ENCODE assay signal across 27 cellular contexts in the genomic region with DNA sequence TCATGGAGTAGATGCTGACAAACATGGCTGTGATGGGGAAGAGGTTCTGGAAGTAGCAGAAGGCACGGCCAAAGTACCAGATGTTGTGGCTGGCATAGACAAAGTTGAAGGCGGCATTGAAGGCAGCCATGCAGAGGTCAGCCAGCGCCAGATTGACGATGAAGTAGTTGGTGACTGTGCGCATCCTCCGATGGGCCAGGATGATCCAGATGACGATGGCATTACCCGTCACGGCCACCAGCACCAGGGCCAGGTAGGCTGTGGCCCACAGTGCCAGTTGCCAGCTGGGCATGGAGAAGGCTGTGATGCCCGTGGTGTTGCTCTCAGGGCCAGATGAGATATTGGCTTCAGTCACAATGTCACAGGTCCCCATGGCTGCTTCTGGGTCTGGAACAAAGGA. TPM values are rescaled to one million over a fixed set of nuclear protein-coding genes. Genes with fewer than 3 reads are reported as not detected.
DNase-seq lines count a peak whose midpoint lies in the region; FAIRE-seq and TF ChIP-seq lines count a peak whose summit lies in the region.
"Had no signal": no experiment of that assay in that cellular context is flagged by ENCODE, and none has a peak within 500 bp of the region (broad histone marks: within the 10 kb centered on the region; RNA-seq: fewer than 3 reads in every experiment).

No MANE protein-coding gene starts in this region.

- H2BK120ac ChIP-seq in H1 (replicated peaks; ENCODE audit: low read depth, low read length) = no peak overlapping the region
- no peak overlapping the region for H2BK120ac ChIP-seq in mesenchymal stem cell (ENCODE audit: low read depth, low read length)

- H3K9ac ChIP-seq in H1 (replicated peaks in 1 of 4; ENCODE audit: extremely low read depth in 1 of 4, low read depth in 3 of 4, low read length in 3 of 4) (no peak overlapping the region), mesenchymal stem cell (ENCODE audit: low read length) (no peak overlapping the region)
- H3K9ac ChIP-seq: BLaER1, GM23248 had no signal

- no peak for TF ChIP-seq RAD21 in H1 (IDR thresholded peaks at IDR 0.05 in 1 of 2, conservative IDR thresholded peaks at IDR 0.05 in 1 of 2; ENCODE audit: low read depth in 2 of 2, low read length in 2 of 2)

- TF ChIP-seq CTCF in H1 (IDR thresholded peaks at IDR 0.05; ENCODE audit: control extremely low read depth in 1 of 3, insufficient read depth in 1 of 3, low read depth in 1 of 3, low read length in 3 of 3) = no peak
- TF ChIP-seq CTCF in sigmoid colon (IDR thresholded peaks at IDR 0.05) = no peak

- H2BK15ac ChIP-seq in H1 (ENCODE audit: low read length) (no peak overlapping the region), mesenchymal stem cell (ENCODE audit: low read depth, poor library complexity, severe bottlenecking) (peak overlapping the region; percentile 21)

- H3K4me3 ChIP-seq in H1 (ENCODE audit: extremely low read depth in 1 of 4, insufficient read depth in 2 of 4, low read depth in 3 of 4, low read length in 4 of 4) = no peak overlapping the region
- peak overlapping the region in 1 of 2 experiments; percentile 40 for H3K4me3 ChIP-seq in mesenchymal stem cell (ENCODE audit: insufficient read depth in 1 of 2, low read depth in 1 of 2, low read length in 2 of 2)
- H3K4me3 ChIP-seq in sigmoid colon = peak overlapping the region; percentile 53 to 62 (median 59)
- H3K4me3 ChIP-seq: BLaER1, GM23248, SJCRH30 had no signal

- intact Hi-C loops in sigmoid colon (cut with DNase I) = loop anchor here (2.0 kb wide), 1 partner anchor 69 kb away; no protein-coding TSS in a partner anchor

- H2AK5ac ChIP-seq in H1 (ENCODE audit: low read depth, low read length) = no peak overlapping the region
- no peak overlapping the region for H2AK5ac ChIP-seq in mesenchymal stem cell (ENCODE audit: low read length, severe bottlenecking)

- H3K4me2 ChIP-seq in H1 (ENCODE audit: insufficient read depth in 1 of 2, low read depth in 2 of 2, low read length in 2 of 2) (no peak overlapping the region), mesenchymal stem cell (ENCODE audit: low read length, poor library complexity, severe bottlenecking) (no peak overlapping the region)
- H3K4me2 ChIP-seq: BLaER1 had no signal

- peak overlapping the region; percentile 52; the same call in 1 of the 2 replicates for H2BK5ac ChIP-seq in H1 (ENCODE audit: low read depth, low read length)
- no peak overlapping the region for H2BK5ac ChIP-seq in mesenchymal stem cell (ENCODE audit: low read depth, low read length, poor library complexity, severe bottlenecking)

- H3K18ac ChIP-seq in H1 (ENCODE audit: extremely low read depth, low read length) (no peak overlapping the region), mesenchymal stem cell (ENCODE audit: low read depth in 1 of 2, low read length in 2 of 2) (no peak overlapping the region)

- H3K27ac ChIP-seq in H1 (ENCODE audit: low read depth, low read length) = no peak overlapping the region
- no peak overlapping the region for H3K27ac ChIP-seq in mesenchymal stem cell (ENCODE audit: low read length, poor library complexity, severe bottlenecking)
- peak overlapping the region; percentile 88 to 97 (median 94) for H3K27ac ChIP-seq in sigmoid colon
- H3K27ac ChIP-seq: BLaER1, GM23248, SJCRH30 had no signal

- H3K56ac ChIP-seq in H1 (replicated peaks; ENCODE audit: insufficient read length, low read depth, low read length) = no peak overlapping the region

- no peak overlapping the region for H4K5ac ChIP-seq in H1 (ENCODE audit: insufficient read length, low read depth, low read length)

- no peak overlapping the region for H4K91ac ChIP-seq in H1 (replicated peaks; ENCODE audit: insufficient read length, low read length)
- no peak overlapping the region for H4K91ac ChIP-seq in mesenchymal stem cell (ENCODE audit: low read length)

- CTCF ChIA-PET in H1 (lab: Charles Lee; ENCODE audit: partially characterized antibody) = interaction anchor here (0.6 to 3.5 kb wide), 7 partner anchors 7 to 228 kb away, joined by 3 to 28 read pairs (median 4); no protein-coding TSS in a partner anchor

- H3K23ac ChIP-seq in H1 (ENCODE audit: insufficient read length) (no peak overlapping the region), mesenchymal stem cell (ENCODE audit: low read length in 2 of 2) (no peak overlapping the region)

- H2AFZ ChIP-seq in H1 (ENCODE audit: low read length) = no peak overlapping the region
- H2AFZ ChIP-seq in mesenchymal stem cell (ENCODE audit: low read depth, low read length) = no peak overlapping the region
- H2AFZ ChIP-seq: GM23248 had no signal

- no peaks in the 10 kb centered on the region for H4K20me1 ChIP-seq in H1 (replicated peaks in 1 of 2; ENCODE audit: control insufficient read depth in 1 of 2, insufficient read depth in 2 of 2, low read length in 2 of 2)
- H4K20me1 ChIP-seq: BLaER1 had no signal

- no peak for TF ChIP-seq EP300 in H1 (IDR thresholded peaks at IDR 0.05; ENCODE audit: borderline replicate concordance in 1 of 2, low read depth in 2 of 2, low read length in 2 of 2)
- TF ChIP-seq EP300 in sigmoid colon (IDR thresholded peaks at IDR 0.05) = no peak

- POLR2A ChIA-PET in H1 (lab: Charles Lee; ENCODE audit: partially characterized antibody) = no interaction called here

- H4K8ac ChIP-seq in H1 (ENCODE audit: extremely low read depth, insufficient read depth, low read length) (no peak overlapping the region), mesenchymal stem cell (ENCODE audit: low read length) (no peak overlapping the region)

- no peak overlapping the region for H3K4ac ChIP-seq in H1 (replicated peaks; ENCODE audit: insufficient read length, low read depth, low read length)
- H3K4ac ChIP-seq in mesenchymal stem cell (ENCODE audit: low read depth in 1 of 2, low read length in 2 of 2) = no peak overlapping the region

- H3K4me1 ChIP-seq in H1 (replicated peaks in 1 of 4; ENCODE audit: control insufficient read depth in 3 of 4, insufficient read depth in 4 of 4, low read length in 3 of 4) = no peaks in the 10 kb centered on the region; a peak in 2 of 7 replicates
- peaks cover 2% of the 10 kb centered on the region for H3K4me1 ChIP-seq in mesenchymal stem cell (ENCODE audit: control insufficient read depth, insufficient read depth, low read depth, low read length)
- peaks cover 0 to 64% (median 57%) of the 10 kb centered on the region in 4 donors for H3K4me1 ChIP-seq in sigmoid colon
- H3K4me1 ChIP-seq: SJCRH30 had no signal

- H3K9me3 ChIP-seq in H1 (ENCODE audit: insufficient read depth in 2 of 2, low read depth in 1 of 2, low read length in 1 of 2) (no peaks in the 10 kb centered on the region), mesenchymal stem cell (ENCODE audit: control insufficient read depth, low read length) (no peaks in the 10 kb centered on the region), sigmoid colon (no peaks in the 10 kb centered on the region)
- H3K9me3 ChIP-seq: BLaER1, SJCRH30 had no signal

- H3K23me2 ChIP-seq in H1 (ENCODE audit: low read depth, low read length) = no peaks in the 10 kb centered on the region

- TF ChIP-seq POLR2A in H1 (IDR thresholded peaks at IDR 0.05; ENCODE audit: control extremely low read depth in 1 of 2, low read depth in 2 of 2, low read length in 2 of 2) (no peak), sigmoid colon (IDR thresholded peaks at IDR 0.05) (no peak)

- H2BK12ac ChIP-seq in H1 (ENCODE audit: low read depth, low read length) (no peak overlapping the region), mesenchymal stem cell (ENCODE audit: low read length in 2 of 2) (peak overlapping the region in 1 of 2 experiments; percentile 31)

- no peaks in the 10 kb centered on the region for H3K36me3 ChIP-seq in H1 (ENCODE audit: control insufficient read depth in 2 of 4, insufficient read depth in 4 of 4, low read length in 3 of 4)
- H3K36me3 ChIP-seq in mesenchymal stem cell (ENCODE audit: control insufficient read depth in 1 of 2, insufficient read depth in 2 of 2, low read depth in 1 of 2, low read length in 2 of 2) = no peaks in the 10 kb centered on the region
- no peaks in the 10 kb centered on the region for H3K36me3 ChIP-seq in sigmoid colon
- H3K36me3 ChIP-seq: BLaER1, SJCRH30 had no signal

- H2BK20ac ChIP-seq in H1 (ENCODE audit: low read length) = no peak overlapping the region

- H3K79me1 ChIP-seq in H1 (ENCODE audit: low read depth, low read length) = no peaks in the 10 kb centered on the region
- no peaks in the 10 kb centered on the region for H3K79me1 ChIP-seq in mesenchymal stem cell (replicated peaks; ENCODE audit: low read length, poor library complexity, severe bottlenecking)

- H3K27me3 ChIP-seq in H1 (replicated peaks in 1 of 4; ENCODE audit: control insufficient read depth in 3 of 4, extremely low read depth in 1 of 4, insufficient read depth in 3 of 4, low read length in 3 of 4) (no peaks in the 10 kb centered on the region), mesenchymal stem cell (ENCODE audit: control insufficient read depth in 1 of 2, insufficient read depth in 1 of 2, low read length in 2 of 2) (peaks cover 8 to 25% of the 10 kb centered on the region in 2 experiments), sigmoid colon (no peaks in the 10 kb centered on the region)
- H3K27me3 ChIP-seq: SJCRH30 had no signal

- WGBS in H1 (ENCODE audit: extremely low coverage in 1 of 2, insufficient coverage in 1 of 2, insufficient read length in 1 of 2, insufficient replicate concordance in 2 of 2, low coverage in 1 of 2, low lambda C conversion rate in 2 of 2, missing lambda C conversion rate in 1 of 2), 2 experiments = 90% methylated on average over 10 of the region's 10 CpGs; no CpG with 5 or more reads in 1 of the 2 experiments
- WGBS in mesenchymal stem cell = 94% methylated on average over 10 of the region's 10 CpGs
- 94 to 98% methylated on average over 10 of the region's 10 CpGs for WGBS in sigmoid colon, 2 donors

- no peak for DNase-seq in H1 (ENCODE audit: low read depth in 1 of 2, low spot score in 2 of 2)
- no peak for DNase-seq in mesenchymal stem cell
- DNase-seq in sigmoid colon = no peak
- DNase-seq in urothelium cell line (ENCODE audit: low spot score) = no peak
- DNase-seq in activated CD4-positive, CD25-positive, alpha-beta regulatory T cell (lab: John Stamatoyannopoulos, UW) = no peak
- no peak for DNase-seq in frontal cortex (ENCODE audit: low spot score in 2 of 2)
- no peak for DNase-seq in ureter (ENCODE audit: low spot score)
- no peak for DNase-seq in NCI-H146 treated with DMSO at 0.1 percent for 48 hours (lab: John Stamatoyannopoulos, UW; ENCODE audit: unreplicated experiment)
- DNase-seq: CD4-positive, alpha-beta T cell; GM23248; H9; KBM-7; MV-4-11; NCI-H1105; NCI-H146; NCI-H2029; NCI-H526; NCI-H82; NK-92 treated with Interleukin-12 subunit alpha and Interleukin-12 subunit beta, amount 100 ng/mL, for 24 hours; PC-3; SJCRH30 had no signal

- H3K14ac ChIP-seq in H1 (ENCODE audit: insufficient read length) (no peak overlapping the region), mesenchymal stem cell (ENCODE audit: low read length in 2 of 2) (no peak overlapping the region)

- no peak for FAIRE-seq in H1 (lab: Jason Lieb, UNC)
- FAIRE-seq in urothelium cell line (lab: Jason Lieb, UNC) = peak; percentile 13
- FAIRE-seq in frontal cortex (lab: Jason Lieb, UNC) = no peak
- FAIRE-seq: A204.1, D721Med had no signal

- H3K79me2 ChIP-seq in H1 (ENCODE audit: control insufficient read depth in 1 of 2, insufficient read depth in 2 of 2, low read length in 2 of 2) = no peaks in the 10 kb centered on the region

RNA-seq across cellular contexts. Expression of a gene that starts 0.8 kb away (rescaled TPM):
- not detected in 2 replicates for total RNA-seq in H1 (2021; fragmentation: NEBNext Ultra II Directional; extraction: Animal tissue kit (Norgen Biotek cat#: 25700))
- polyA plus RNA-seq in H1 (2011; rRNA removed) = 0.06 TPM in 1 of 2 replicates, not detected in the other
- polyA plus RNA-seq in H1 (2011; cell fraction: cytosol; rRNA removed) = 0.06 TPM
- 0.06 TPM for polyA plus RNA-seq in H1 (2011; cell fraction: nucleus; rRNA removed)
- 0.13 to 0.33 TPM (median 0.20 TPM) in 4 replicates for polyA plus RNA-seq in H1 (2012, experiment 1 of 2)
- not detected for polyA plus RNA-seq in H1 (2012, experiment 2 of 2)
- polyA plus RNA-seq in H1 (2013, experiment 1 of 2) = 0.04 TPM
- polyA plus RNA-seq in H1 (2013, experiment 2 of 2) = 0.04 TPM
- polyA minus RNA-seq in H1 (2011; rRNA and poly(A)+ RNA removed) = not detected in 2 replicates
- not detected for polyA minus RNA-seq in H1 (2011; cell fraction: cytosol; rRNA and poly(A)+ RNA removed)
- not detected for polyA minus RNA-seq in H1 (2011; cell fraction: nucleus; rRNA and poly(A)+ RNA removed)
- polyA plus RNA-seq in mesenchymal stem cell (2013, experiment 1 of 2) = not detected
- 0.01 TPM for polyA plus RNA-seq in mesenchymal stem cell (2013, experiment 2 of 2)
- total RNA-seq in sigmoid colon = 100 to 1,000 TPM; 161 to 184 (median 170) TPM
- 10 to 100 TPM in 1 of 3 donors, 1 to 10 TPM in 1, not detected in 1; 6.0 to 14.4 TPM for polyA plus RNA-seq in sigmoid colon
- 0.82 TPM for total RNA-seq in frontal cortex
- total RNA-seq in ureter = 5.6 TPM
- total RNA-seq: CD4-positive, alpha-beta T cell; H9; HT1080; MCF 10A had no signal
- polyA plus RNA-seq: AG04450 had no signal

RNA-seq across cellular contexts. Expression of a gene that starts 35.3 kb away (rescaled TPM):
- 9.7 and 11.6 TPM in 2 replicates for total RNA-seq in H1 (2021; fragmentation: NEBNext Ultra II Directional; extraction: Animal tissue kit (Norgen Biotek cat#: 25700))
- polyA plus RNA-seq in H1 (2011; rRNA removed) (20.0 and 20.9 TPM in 2 replicates), sigmoid colon (100 to 1,000 TPM in 1 of 3 donors, 10 to 100 TPM in 2; 43.0 to 100 (median 70.9) TPM)
- 23.6 TPM for polyA plus RNA-seq in H1 (2011; cell fraction: cytosol; rRNA removed)
- polyA plus RNA-seq in H1 (2011; cell fraction: nucleus; rRNA removed) = 19.6 TPM
- polyA plus RNA-seq in H1 (2012, experiment 1 of 2) = 11.9 to 16.4 TPM (median 13.9 TPM) in 4 replicates
- polyA plus RNA-seq in H1 (2012, experiment 2 of 2) = 13.3 TPM
- polyA plus RNA-seq in H1 (2013, experiment 1 of 2) = 6.6 TPM
- polyA plus RNA-seq in H1 (2013, experiment 2 of 2) = 8.5 TPM
- 13.7 and 25.4 TPM in 2 replicates for polyA minus RNA-seq in H1 (2011; rRNA and poly(A)+ RNA removed)
- polyA minus RNA-seq in H1 (2011; cell fraction: cytosol; rRNA and poly(A)+ RNA removed) = 9.3 TPM
- polyA minus RNA-seq in H1 (2011; cell fraction: nucleus; rRNA and poly(A)+ RNA removed) = 8.1 TPM
- 19.6 TPM for polyA plus RNA-seq in mesenchymal stem cell (2013, experiment 1 of 2)
- 19.5 TPM for polyA plus RNA-seq in mesenchymal stem cell (2013, experiment 2 of 2)
- total RNA-seq in sigmoid colon (10 to 100 TPM; 55.4 to 76.4 (median 67.4) TPM), frontal cortex (5.7 TPM), ureter (156 TPM)
- total RNA-seq: GM23248 had no signal

Comparison
In these comparisons a context has a peak if more than half of its experiments do, and no peak if none do; other contexts are left out.
1. H3K27ac ChIP-seq: peak in sigmoid colon (4 of 4); none in H1 (single experiment) and mesenchymal stem cell (single experiment).
2. H3K4me3 ChIP-seq: peak in sigmoid colon (4 of 4); none in H1 (0 of 4).
3. RNA of a gene that starts 0.8 kb away (total RNA-seq): 161 to 184 TPM in sigmoid colon; 5.6 TPM in ureter (single experiment), 0.82 TPM in frontal cortex (single experiment) and not detected in H1; every median in the first group is over 10 times any median in the second.